8 cellular contexts compared by ENCODE assay signal in the genomic region with DNA sequence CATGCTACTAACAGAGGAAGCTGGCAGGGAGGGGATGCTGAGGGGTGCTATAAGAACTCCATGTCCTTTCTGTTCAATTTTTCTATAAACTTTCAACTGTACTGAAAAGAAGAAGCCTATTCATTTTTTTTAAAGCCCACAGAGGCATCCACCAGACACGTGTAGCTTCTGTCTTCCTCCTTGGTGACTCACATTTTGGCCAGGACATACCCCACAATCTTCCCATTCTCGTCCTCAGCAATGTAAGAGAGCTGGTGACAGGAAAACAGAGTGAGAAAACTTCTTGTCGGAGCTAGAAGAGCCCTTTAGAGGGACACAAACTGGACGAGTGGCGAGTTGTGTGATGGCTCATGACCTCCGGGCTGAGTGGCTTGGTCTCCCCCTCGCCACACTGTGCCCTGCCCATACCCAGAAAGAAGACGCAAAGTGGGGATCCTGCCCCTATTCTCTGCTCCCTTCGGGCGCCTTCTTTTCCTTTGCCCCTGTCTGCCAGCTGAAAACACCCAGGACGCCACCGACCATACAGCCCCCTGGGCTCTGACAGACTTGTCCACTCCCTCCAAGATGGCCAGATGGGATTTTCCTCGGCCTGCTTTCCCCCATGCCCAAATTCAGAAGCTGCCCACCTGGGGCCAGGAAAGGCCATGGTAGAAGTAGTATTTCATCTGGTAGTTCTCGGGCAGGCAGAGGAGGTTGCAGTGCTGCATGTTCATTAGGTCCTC. TPM values are rescaled to one million over a fixed set of nuclear protein-coding genes. Genes with fewer than 3 reads are reported as not detected.
DNase-seq lines count a peak whose midpoint lies in the region; ATAC-seq and TF ChIP-seq lines count a peak whose summit lies in the region.

No MANE protein-coding gene starts in this region.

- H2AFZ ChIP-seq in OCI-LY1 (ENCODE audit: low read length), result no peak overlapping the region

- no peaks in the 10 kb centered on the region for H3K9me2 ChIP-seq in OCI-LY1 (ENCODE audit: low read depth, low read length)

- H3K27ac ChIP-seq in OCI-LY1 (ENCODE audit: low read depth, low read length, poor library complexity, severe bottlenecking), result peak overlapping the region; percentile 13

- ATAC-seq in left colon (no peak), HG02970 (IDR thresholded peaks at IDR 0.05; ENCODE audit: low FRiP score, unreplicated experiment) (no peak)

- CTCF ChIA-PET in Calu3 (lab: Charles Lee), result interaction anchor here (1.2 kb wide), 1 partner anchor 13 kb away, joined by 3 read pairs; no protein-coding TSS in a partner anchor

- H3K36me3 Mint-ChIP-seq in Calu3 (ENCODE audit: insufficient read depth, unreplicated experiment) (peaks cover 39% of the 10 kb centered on the region), endothelial cell (ENCODE audit: low read depth, unreplicated experiment) (peaks cover 11% of the 10 kb centered on the region), osteocyte (ENCODE audit: unreplicated experiment) (peaks cover 5% of the 10 kb centered on the region)

- no peaks in the 10 kb centered on the region for H3K9me3 ChIP-seq in OCI-LY1 (ENCODE audit: low read length)

- peak overlapping the region; percentile 83 for H3K4me3 ChIP-seq in OCI-LY1 (ENCODE audit: low read depth, low read length, poor library complexity, severe bottlenecking)

- peaks cover 19% of the 10 kb centered on the region for H3K4me1 ChIP-seq in OCI-LY1 (ENCODE audit: insufficient read depth, low read length, severe bottlenecking)

- H3K9ac ChIP-seq in OCI-LY1 (ENCODE audit: low read length), result peak overlapping the region; percentile 84

- H4K20me1 ChIP-seq in OCI-LY1 (ENCODE audit: insufficient read depth, low read length), result no peaks in the 10 kb centered on the region

- H3K27ac Mint-ChIP-seq in Calu3 (ENCODE audit: unreplicated experiment) (peak overlapping the region; percentile 33), endothelial cell (ENCODE audit: unreplicated experiment) (peak overlapping the region; percentile 48), osteocyte (ENCODE audit: unreplicated experiment) (no peak overlapping the region)

- no peaks in the 10 kb centered on the region for H3F3A ChIP-seq in OCI-LY1 (ENCODE audit: insufficient read depth, low read length)

- DNase-seq in Calu3 (no peak), endothelial cell (ENCODE audit: low spot score) (no peak), osteocyte (ENCODE audit: extremely low spot score, unreplicated experiment) (no peak), UCSD-AML1 (lab: John Stamatoyannopoulos, UW; ENCODE audit: unreplicated experiment) (no peak), NCI-H524 treated with DMSO at 0.1 percent for 48 hours (lab: John Stamatoyannopoulos, UW) (no peak), left colon (no peak)

- H3K27me3 Mint-ChIP-seq in Calu3 (ENCODE audit: unreplicated experiment) (no peaks in the 10 kb centered on the region), endothelial cell (ENCODE audit: unreplicated experiment) (peaks cover 8% of the 10 kb centered on the region), osteocyte (ENCODE audit: unreplicated experiment) (no peaks in the 10 kb centered on the region)

- TF ChIP-seq CTCF in Calu3 (IDR thresholded peaks at IDR 0.05; ENCODE audit: unreplicated experiment) (no peak), OCI-LY1 (IDR thresholded peaks at IDR 0.05; ENCODE audit: low read length) (no peak), endothelial cell (IDR thresholded peaks at IDR 0.05; ENCODE audit: unreplicated experiment) (no peak), osteocyte (IDR thresholded peaks at IDR 0.05) (no peak)

- BruUV-seq in Calu3 (replicated peaks; lab: Mats Ljungman, UMichigan), result TSS peak; percentile 52

- H3K79me2 ChIP-seq in OCI-LY1 (ENCODE audit: insufficient read depth, low read length), result no peaks in the 10 kb centered on the region

- H3K4me2 ChIP-seq in OCI-LY1 (ENCODE audit: low read length), result peak overlapping the region; percentile 70

- no peaks in the 10 kb centered on the region for H3K27me3 ChIP-seq in OCI-LY1 (ENCODE audit: insufficient read depth, low read length)

- peaks cover 27% of the 10 kb centered on the region; the same call in 1 of the 2 replicates for H3K36me3 ChIP-seq in OCI-LY1 (ENCODE audit: insufficient read depth, low read length)

- peak overlapping the region; percentile 80 for H3K4me3 Mint-ChIP-seq in Calu3 (ENCODE audit: low read depth, unreplicated experiment)
- peak overlapping the region; percentile 86 for H3K4me3 Mint-ChIP-seq in endothelial cell (ENCODE audit: unreplicated experiment)
- H3K4me3 Mint-ChIP-seq in osteocyte (ENCODE audit: unreplicated experiment), result peak overlapping the region; percentile 81

- H3K9me3 Mint-ChIP-seq in Calu3 (ENCODE audit: low read depth, unreplicated experiment), result no peaks in the 10 kb centered on the region
- H3K9me3 Mint-ChIP-seq in endothelial cell (ENCODE audit: unreplicated experiment), result no peaks in the 10 kb centered on the region
- no peaks in the 10 kb centered on the region for H3K9me3 Mint-ChIP-seq in osteocyte (ENCODE audit: unreplicated experiment)

- intact Hi-C loops in Calu3 (cut with micrococcal nuclease; ENCODE audit: unreplicated experiment) (no loop called here), left colon (cut with DNase I, micrococcal nuclease) (no loop called here)

- H3K4me1 Mint-ChIP-seq in Calu3 (ENCODE audit: low read depth, unreplicated experiment) (no peaks in the 10 kb centered on the region), endothelial cell (ENCODE audit: unreplicated experiment) (peaks cover 2% of the 10 kb centered on the region), osteocyte (ENCODE audit: unreplicated experiment) (peaks cover 8% of the 10 kb centered on the region)

RNA-seq across cellular contexts. Expression of gene NAA10, which starts 0.9 kb away (rescaled TPM):
- 132 and 139 TPM in 2 replicates for total RNA-seq in Calu3 (2022)
- 85.5 TPM for total RNA-seq in endothelial cell (ENCODE audit: unreplicated experiment)
- total RNA-seq in osteocyte, result 94.1 and 96.6 TPM in 2 replicates
- total RNA-seq in left colon, result 10 to 100 TPM; 52.7 to 68.0 TPM

RNA-seq across cellular contexts. Expression of gene ARHGAP4, which starts 7.8 kb away (rescaled TPM):
- total RNA-seq in Calu3 (2022) (2.6 and 3.8 TPM in 2 replicates), endothelial cell (ENCODE audit: unreplicated experiment) (72.2 TPM), osteocyte (4.9 and 5.3 TPM in 2 replicates), left colon (10 to 100 TPM; 26.6 to 35.5 TPM)

RNA-seq across cellular contexts. Expression of gene RENBP, which starts 10.5 kb away (rescaled TPM):
- total RNA-seq in Calu3 (2022), result 0.80 and 1.6 TPM in 2 replicates
- total RNA-seq in endothelial cell (ENCODE audit: unreplicated experiment), result 19.3 TPM
- total RNA-seq in osteocyte, result 18.7 and 18.9 TPM in 2 replicates
- 1 to 10 TPM; 3.8 to 8.6 TPM for total RNA-seq in left colon

RNA-seq across cellular contexts. Expression of gene AVPR2, which starts 29.4 kb away (rescaled TPM):
- total RNA-seq in Calu3 (2022) (not detected in 2 replicates), endothelial cell (ENCODE audit: unreplicated experiment) (0.77 TPM), osteocyte (not detected in 2 replicates), left colon (under 1 TPM; 0.52 to 0.64 TPM)

RNA-seq across cellular contexts. Expression of gene HCFC1, which starts 37.7 kb away (rescaled TPM):
- 76.0 and 77.7 TPM in 2 replicates for total RNA-seq in Calu3 (2022)
- 74.6 TPM for total RNA-seq in endothelial cell (ENCODE audit: unreplicated experiment)
- total RNA-seq in osteocyte, result 73.7 and 74.8 TPM in 2 replicates
- 10 to 100 TPM; 31.9 to 47.9 TPM for total RNA-seq in left colon
